ENCODE assay signal across 8 cellular contexts in genomic region chr15:101295607-101296225, GRCh38. TPM values are rescaled to one million over a fixed set of nuclear protein-coding genes. Genes with fewer than 3 reads are reported as not detected.
A peak's percentile ranks its signal among the peaks of the same experiment; 100 is the strongest.
DNase-seq lines count a peak whose midpoint lies in the region; ATAC-seq and TF ChIP-seq lines count a peak whose summit lies in the region.

No MANE protein-coding gene starts in this region.

- peak overlapping the region; percentile 93 for H3K4me2 ChIP-seq in smooth muscle cell

- peak overlapping the region; percentile 87 for H3K9ac ChIP-seq in smooth muscle cell (ENCODE audit: low read depth)

- peak overlapping the region; percentile 93 for H3K27ac Mint-ChIP-seq in activated naive CD8-positive, alpha-beta T cell

- H3F3A ChIP-seq in smooth muscle cell (ENCODE audit: low read depth) = no peaks in the 10 kb centered on the region

- H3K4me3 Mint-ChIP-seq in activated naive CD8-positive, alpha-beta T cell = peak overlapping the region; percentile 98

- H3K27ac ChIP-seq in heart right ventricle (peak overlapping the region; percentile 90 to 99 (median 96)), smooth muscle cell (ENCODE audit: low read depth) (peak overlapping the region; percentile 85)

- ATAC-seq in heart right ventricle (peak in 2 of 8 donors; percentile 60 to 75), Right ventricle myocardium inferior (no peak), HG03135 (IDR thresholded peaks at IDR 0.05; ENCODE audit: unreplicated experiment) (no peak)

- DNase-seq in heart right ventricle = no peak
- no peak for DNase-seq in Right ventricle myocardium inferior (ENCODE audit: missing footprints)
- no peak for DNase-seq in smooth muscle cell (lab: John Stamatoyannopoulos, UW; ENCODE audit: unreplicated experiment)
- DNase-seq in KG1 (lab: John Stamatoyannopoulos, UW) = no peak
- DNase-seq in activated CD4-positive, alpha-beta T cell treated with anti-CD3 and anti-CD28 coated beads, Interleukin-2, amount 50 U/mL, for 48 hours = no peak

- H3K4me3 ChIP-seq in heart right ventricle (peak overlapping the region; percentile 58 to 99 (median 91)), iPS-18c (ENCODE audit: insufficient read depth, low read depth, low read length) (peak overlapping the region; percentile 98), smooth muscle cell (peak overlapping the region; percentile 82)

- intact Hi-C loops in heart right ventricle (cut with DNase I) = loop anchor here in 6 of 10 donors (5.0 to 10.0 kb wide), 5 partner anchors 69 to 357 kb away; partner anchors contain the start of gene TM2D3 (in 2 of the 6)
- intact Hi-C loops in Right ventricle myocardium inferior (cut with DNase I) = loop anchor here (2.0 kb wide), 1 partner anchor 357 kb away; the partner anchor contains the start of gene TM2D3

- peaks cover 36% of the 10 kb centered on the region for H4K20me1 ChIP-seq in smooth muscle cell (ENCODE audit: low read depth)

- H3K4me1 Mint-ChIP-seq in activated naive CD8-positive, alpha-beta T cell (ENCODE audit: low read depth) = peaks cover 40% of the 10 kb centered on the region

- H3K4me1 ChIP-seq in heart right ventricle (peaks cover 0 to 43% (median 34%) of the 10 kb centered on the region in 9 donors), smooth muscle cell (ENCODE audit: low read depth) (peaks cover 19% of the 10 kb centered on the region)

- H3K36me3 ChIP-seq in heart right ventricle (peaks cover 0 to 21% (median 4%) of the 10 kb centered on the region in 9 donors), smooth muscle cell (ENCODE audit: low read depth) (no peaks in the 10 kb centered on the region)

- 1 to 3% methylated on average over 22 of the region's 22 CpGs for WGBS in heart right ventricle, 2 donors
- 12% methylated on average over 22 of the region's 22 CpGs for WGBS in smooth muscle cell (ENCODE audit: low lambda C conversion rate)

- H3K79me2 ChIP-seq in smooth muscle cell (ENCODE audit: low read depth) = peaks cover 41% of the 10 kb centered on the region

- H3K27me3 ChIP-seq in heart right ventricle (no peaks in the 10 kb centered on the region), smooth muscle cell (ENCODE audit: low read depth) (no peaks in the 10 kb centered on the region)

- H2AFZ ChIP-seq in smooth muscle cell (ENCODE audit: low read depth) = peak overlapping the region; percentile 94

- no peaks in the 10 kb centered on the region for H3K27me3 Mint-ChIP-seq in activated naive CD8-positive, alpha-beta T cell

- peaks cover 6% of the 10 kb centered on the region for H3K36me3 Mint-ChIP-seq in activated naive CD8-positive, alpha-beta T cell

- no peaks in the 10 kb centered on the region for H3K9me3 Mint-ChIP-seq in activated naive CD8-positive, alpha-beta T cell (ENCODE audit: low read depth)

- H3K9me3 ChIP-seq in heart right ventricle (no peaks in the 10 kb centered on the region), iPS-18c (ENCODE audit: control insufficient read depth, insufficient read depth, low read length) (peaks cover 2% of the 10 kb centered on the region), smooth muscle cell (replicated peaks; ENCODE audit: low read depth) (no peaks in the 10 kb centered on the region)

- no peak for TF ChIP-seq CTCF in heart right ventricle (IDR thresholded peaks at IDR 0.05)
- no peak for TF ChIP-seq CTCF in smooth muscle cell (IDR thresholded peaks at IDR 0.05; ENCODE audit: borderline replicate concordance, insufficient read depth, poor library complexity, severe bottlenecking)

RNA-seq across cellular contexts. Expression of gene SNRPA1, which starts 0.7 kb away (rescaled TPM):
- 10 to 100 TPM; 23.8 to 36.3 (median 29.9) TPM for total RNA-seq in heart right ventricle
- polyA plus RNA-seq in heart right ventricle = 10 to 100 TPM; 25.0 to 51.4 TPM
- 30.4 TPM for total RNA-seq in Right ventricle myocardium inferior
- total RNA-seq in smooth muscle cell = 24.0 and 47.1 TPM in 2 replicates
- 96.9 and 99.0 TPM in 2 replicates for polyA plus RNA-seq in smooth muscle cell

RNA-seq across cellular contexts. Expression of gene SELENOS, which starts 18.4 kb away (rescaled TPM):
- total RNA-seq in heart right ventricle (10 to 100 TPM; 28.4 to 90.6 (median 42.7) TPM), Right ventricle myocardium inferior (42.1 TPM), smooth muscle cell (108 and 114 TPM in 2 replicates)
- polyA plus RNA-seq in heart right ventricle (100 to 1,000 TPM in 1 of 2 donors, 10 to 100 TPM in 1; 48.4 to 192 TPM), smooth muscle cell (130 and 142 TPM in 2 replicates)

RNA-seq across cellular contexts. Expression of gene CHSY1, which starts 43.9 kb away (rescaled TPM):
- total RNA-seq in heart right ventricle = 10 to 100 TPM in 8 of 10 donors, 1 to 10 TPM in 2; 9.7 to 35.1 (median 15.7) TPM
- 10 to 100 TPM in 1 of 2 donors, 1 to 10 TPM in 1; 6.9 to 11.3 TPM for polyA plus RNA-seq in heart right ventricle
- total RNA-seq in Right ventricle myocardium inferior = 13.3 TPM
- total RNA-seq in smooth muscle cell = 123 and 155 TPM in 2 replicates
- polyA plus RNA-seq in smooth muscle cell = 71.8 and 106 TPM in 2 replicates
